Comparison of ENCODE assay signal across 9 cellular contexts in the genomic region with DNA sequence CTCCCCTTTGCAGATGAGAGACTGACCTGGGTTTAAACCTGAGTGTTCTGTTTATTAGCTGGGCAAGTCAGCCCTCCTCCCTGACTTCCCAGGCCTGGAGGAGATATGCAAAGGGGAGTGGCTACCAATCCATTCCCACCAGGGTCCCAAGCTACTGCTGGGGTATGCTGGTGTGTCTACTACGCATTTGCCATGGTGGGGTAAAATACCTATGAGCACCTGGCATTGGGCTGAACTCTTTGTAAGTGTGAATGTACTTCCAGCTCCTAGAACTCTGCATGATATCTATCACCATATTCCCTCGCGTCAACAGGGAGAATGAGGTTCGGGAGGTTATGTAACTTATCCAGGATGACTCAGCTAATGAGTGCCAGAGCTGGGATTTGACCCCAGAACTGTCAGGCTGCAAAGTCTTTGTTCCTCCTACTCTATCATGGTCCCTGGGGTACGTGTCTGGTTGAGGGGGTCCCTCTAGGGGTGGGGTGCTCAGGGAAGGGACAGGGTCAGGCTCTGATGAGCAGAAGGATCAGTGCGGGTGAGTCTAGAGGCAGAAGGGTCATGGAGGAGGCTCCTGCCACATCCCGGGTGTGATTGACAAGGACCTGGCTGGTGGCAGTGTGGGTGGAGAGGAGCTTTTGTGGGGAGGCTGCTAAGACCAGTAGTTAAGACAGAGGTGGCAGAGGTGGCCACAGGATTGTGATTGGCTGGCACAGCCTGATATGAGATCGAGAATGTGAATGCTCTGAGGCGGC. TPM values are rescaled to one million over a fixed set of nuclear protein-coding genes. Genes with fewer than 3 reads are reported as not detected.
A peak's percentile ranks its signal among the peaks of the same experiment; 100 is the strongest.
DNase-seq lines count a peak whose midpoint lies in the region; ATAC-seq, FAIRE-seq and TF ChIP-seq lines count a peak whose summit lies in the region.
"Had no signal": no experiment of that assay in that cellular context is flagged by ENCODE, and none has a peak within 500 bp of the region (broad histone marks: within the 10 kb centered on the region; RNA-seq: fewer than 3 reads in every experiment).

No MANE protein-coding gene starts in this region.

- H3K27me3 ChIP-seq in K562 (ENCODE audit: control insufficient read depth in 2 of 2, insufficient read depth in 2 of 2, low read length in 2 of 2), result no peaks in the 10 kb centered on the region; a peak in 1 of 5 replicates

- H3K4me1 Mint-ChIP-seq in activated CD8-positive, alpha-beta memory T cell treated with anti-CD3 and anti-CD28 coated beads, Interleukin-2, amount 10 ng/mL, durations not matched to agents 7 days and 5 days, result peaks cover 12% of the 10 kb centered on the region

- FAIRE-seq in K562 (lab: Jason Lieb, UNC), result peak; percentile 74

- TF ChIP-seq CTCF in K562 (IDR thresholded peaks at IDR 0.05 in 2 of 3, conservative IDR thresholded peaks at IDR 0.05 in 1 of 3; ENCODE audit: insufficient read depth in 2 of 3, low read depth in 1 of 3, low read length in 3 of 3), result no peak

- H3K27ac Mint-ChIP-seq in activated CD8-positive, alpha-beta memory T cell treated with anti-CD3 and anti-CD28 coated beads, Interleukin-2, amount 10 ng/mL, durations not matched to agents 7 days and 5 days, result no peak overlapping the region

- H3K4me2 ChIP-seq in K562 (ENCODE audit: insufficient read depth, low read length), result no peak overlapping the region

- intact Hi-C loops in K562 (cut with micrococcal nuclease), result no loop called here

- peaks cover 9% of the 10 kb centered on the region; the same call in 1 of the 3 replicates for H3K36me3 ChIP-seq in K562 (ENCODE audit: control insufficient read depth, insufficient read depth, low read length)

- no peak for ATAC-seq in activated CD8-positive, alpha-beta memory T cell treated with anti-CD3 and anti-CD28 coated beads, Interleukin-2, amount 10 ng/mL, durations not matched to agents 7 days and 5 days
- ATAC-seq in K562, result no peak
- no peak for ATAC-seq in HG03520 (IDR thresholded peaks at IDR 0.05; ENCODE audit: unreplicated experiment)

- no peak for TF ChIP-seq EP300 in K562 (IDR thresholded peaks at IDR 0.05; ENCODE audit: low read length)

- TF ChIP-seq RAD21 in K562 (CRISPR knock-in tag; conservative IDR thresholded peaks at IDR 0.05 in 1 of 2, IDR thresholded peaks at IDR 0.05 in 1 of 2), result no peak

- peaks cover 2% of the 10 kb centered on the region for H3K27me3 Mint-ChIP-seq in activated CD8-positive, alpha-beta memory T cell treated with anti-CD3 and anti-CD28 coated beads, Interleukin-2, amount 10 ng/mL, durations not matched to agents 7 days and 5 days

- CTCF ChIA-PET in activated CD8-positive, alpha-beta memory T cell treated with anti-CD3 and anti-CD28 coated beads, Interleukin-2, amount 10 ng/mL, durations not matched to agents 7 days and 5 days (lab: Charles Lee), result interaction anchor here (0.9 to 10.0 kb wide), 12 partner anchors 13 to 348 kb away, joined by 3 to 269 read pairs (median 3); partner anchors contain the start of genes AHCYL1, AMPD2 and GNAT2
- CTCF ChIA-PET in K562 (lab: Yijun Ruan, JAX; ENCODE audit: low intra/inter-chr PET ratio), result no interaction called here

- WGBS in K562 (ENCODE audit: insufficient coverage, low coverage, missing lambda C conversion rate), result 6% methylated on average over 9 of the region's 9 CpGs

- no peaks in the 10 kb centered on the region for H3K9me3 Mint-ChIP-seq in activated CD8-positive, alpha-beta memory T cell treated with anti-CD3 and anti-CD28 coated beads, Interleukin-2, amount 10 ng/mL, durations not matched to agents 7 days and 5 days (ENCODE audit: low read depth)

- H4K20me1 ChIP-seq in K562 (replicated peaks; ENCODE audit: control insufficient read depth, insufficient read depth, low read length), result 0 out of 2 replicates have a peak, but pooled peaks cover 4% of the 10 kb centered on the region

- H3K4me1 ChIP-seq in K562 (replicated peaks in 1 of 2; ENCODE audit: control insufficient read depth in 2 of 2, insufficient read depth in 2 of 2, low read length in 2 of 2), result peaks cover 22 to 39% of the 10 kb centered on the region in 2 experiments

- no peaks in the 10 kb centered on the region for H3K79me2 ChIP-seq in K562 (ENCODE audit: control insufficient read depth, insufficient read depth, low read length)

- H3K4me3 ChIP-seq in K562, result no peak overlapping the region

- no peaks in the 10 kb centered on the region for H3K9me3 ChIP-seq in K562 (replicated peaks; ENCODE audit: control insufficient read depth, insufficient read depth, low read depth, low read length)

- no peaks in the 10 kb centered on the region for H3K9me1 ChIP-seq in K562 (ENCODE audit: control insufficient read depth, insufficient read depth, low read length)

- no peak overlapping the region for H3K27ac ChIP-seq in K562 (ENCODE audit: extremely low read depth, low read depth, low read length)

- H3K36me3 Mint-ChIP-seq in activated CD8-positive, alpha-beta memory T cell treated with anti-CD3 and anti-CD28 coated beads, Interleukin-2, amount 10 ng/mL, durations not matched to agents 7 days and 5 days, result peaks cover 2% of the 10 kb centered on the region

- H2AFZ ChIP-seq in K562 (ENCODE audit: low read depth, low read length), result no peak overlapping the region

- POLR2A ChIA-PET in K562 (lab: Yijun Ruan, JAX), result interaction anchor here (0.6 to 6.4 kb wide), 7 partner anchors 13 to 348 kb away, joined by 3 to 44 read pairs (median 6); partner anchors contain the start of genes AHCYL1, AMPD2, GNAI3 and GNAT2

- in situ Hi-C loops in K562 (cut with MboI), result no loop called here

- BruUV-seq in K562 (replicated peaks; lab: Mats Ljungman, UMichigan), result no TSS peak

- H3K4me3 Mint-ChIP-seq in activated CD8-positive, alpha-beta memory T cell treated with anti-CD3 and anti-CD28 coated beads, Interleukin-2, amount 10 ng/mL, durations not matched to agents 7 days and 5 days, result no peak overlapping the region

- H3K9ac ChIP-seq in K562 (ENCODE audit: insufficient read depth in 1 of 2, low read depth in 2 of 2, low read length in 2 of 2), result peak overlapping the region in 1 of 2 experiments; percentile 4; a peak in 1 of 4 replicates

- TF ChIP-seq POLR2A in K562 (conservative IDR thresholded peaks at IDR 0.05), result no peak

- DNase-seq in activated CD8-positive, alpha-beta memory T cell treated with anti-CD3 and anti-CD28 coated beads, Interleukin-2, amount 10 ng/mL, durations not matched to agents 7 days and 5 days, result peak; percentile 35
- DNase-seq in activated CD8-positive, alpha-beta memory T cell treated with anti-CD3 and anti-CD28 coated beads, Interleukin-2, amount 50 U/mL, for 4 hours, result no peak
- DNase-seq in K562 (ENCODE audit: extremely low read depth in 1 of 4, low spot score in 3 of 4) (peak in 3 of 4 experiments; percentile 39 to 56 (median 48)), iris pigment epithelial cell (ENCODE audit: low read depth) (peak; percentile 67), ureter (ENCODE audit: low spot score) (peak; percentile 39), NCI-H526 treated with DMSO at 0.1 percent for 48 hours (lab: John Stamatoyannopoulos, UW) (no peak), NCI-H146 treated with DMSO at 0.1 percent for 48 hours (lab: John Stamatoyannopoulos, UW; ENCODE audit: unreplicated experiment) (no peak)

RNA-seq across cellular contexts. Expression of gene AMPD2, which starts 16.7 kb away (rescaled TPM):
- 100 to 1,000 TPM in 1 of 2 experiments, 10 to 100 TPM in 1; 90.4 to 113 TPM for total RNA-seq in activated CD8-positive, alpha-beta memory T cell treated with anti-CD3 and anti-CD28 coated beads, Interleukin-2, amount 10 ng/mL, durations not matched to agents 7 days and 5 days
- 140 and 447 TPM in 2 replicates for total RNA-seq in K562 (2011; cell fraction: chromatin; rRNA removed; ENCODE audit: low replicate concordance)
- total RNA-seq in K562 (2011; cell fraction: nucleolus; rRNA removed), result 236 and 252 TPM in 2 replicates
- 132 and 154 TPM in 2 replicates for total RNA-seq in K562 (2011; cell fraction: nucleoplasm; rRNA removed)
- 51.0 and 57.1 TPM in 2 replicates for total RNA-seq in K562 (2014; rRNA removed)
- 11.5 and 17.8 TPM in 2 replicates for total RNA-seq in K562 (2014; rRNA removed; fragmentation: Illumina TruSeq; extraction: Trizol)
- total RNA-seq in K562 (2015; rRNA removed; fragmentation: Illumina TruSeq; extraction: Trizol), result 27.1 and 28.4 TPM in 2 replicates
- total RNA-seq in K562 (2021), result 74.1 and 77.7 TPM in 2 replicates
- 28.2 and 67.7 TPM in 2 replicates for polyA plus RNA-seq in K562 (2011; rRNA removed)
- polyA plus RNA-seq in K562 (2011; cell fraction: cytosol; rRNA removed), result 33.1 and 34.0 TPM in 2 replicates
- polyA plus RNA-seq in K562 (2011; cell fraction: nucleus; rRNA removed), result 436 and 581 TPM in 2 replicates
- polyA plus RNA-seq in K562 (2012), result 54.7 and 59.0 TPM in 2 replicates
- polyA plus RNA-seq in K562 (2014; fragmentation: Illumina TruSeq; extraction: Trizol), result 48.2 and 51.1 TPM in 2 replicates
- polyA plus RNA-seq in K562 (2014; fragmentation: Nextera tagmentation; extraction: Ambion mirVana), result 1 to 10 TPM; 2.0 to 4.0 TPM
- 43.8 and 55.6 TPM in 2 replicates for polyA plus RNA-seq in K562 (2014; rRNA removed)
- polyA minus RNA-seq in K562 (2011; rRNA and poly(A)+ RNA removed), result 21.0 and 24.7 TPM in 2 replicates
- 32.1 and 40.5 TPM in 2 replicates for polyA minus RNA-seq in K562 (2011; cell fraction: cytosol; rRNA and poly(A)+ RNA removed)
- 99.8 and 119 TPM in 2 replicates for polyA minus RNA-seq in K562 (2011; cell fraction: nucleus; rRNA and poly(A)+ RNA removed)
- 45.8 TPM for total RNA-seq in ureter

RNA-seq across cellular contexts. Expression of gene GNAT2, which starts 17.0 kb away (rescaled TPM):
- not detected for total RNA-seq in activated CD8-positive, alpha-beta memory T cell treated with anti-CD3 and anti-CD28 coated beads, Interleukin-2, amount 10 ng/mL, durations not matched to agents 7 days and 5 days
- not detected in 2 replicates for total RNA-seq in K562 (2011; cell fraction: chromatin; rRNA removed; ENCODE audit: low replicate concordance)
- total RNA-seq in K562 (2011; cell fraction: nucleolus; rRNA removed), result not detected in 2 replicates
- total RNA-seq in K562 (2011; cell fraction: nucleoplasm; rRNA removed), result not detected in 2 replicates
- 0.33 TPM in 1 of 2 replicates, not detected in the other for total RNA-seq in K562 (2014; rRNA removed)
- total RNA-seq in K562 (2014; rRNA removed; fragmentation: Illumina TruSeq; extraction: Trizol), result 0.25 and 0.29 TPM in 2 replicates
- total RNA-seq in K562 (2015; rRNA removed; fragmentation: Illumina TruSeq; extraction: Trizol), result 0.33 and 0.60 TPM in 2 replicates
- 0.16 and 0.47 TPM in 2 replicates for total RNA-seq in K562 (2021)
- polyA plus RNA-seq in K562 (2011; rRNA removed), result 0.27 and 0.32 TPM in 2 replicates
- polyA plus RNA-seq in K562 (2011; cell fraction: cytosol; rRNA removed), result 0.19 TPM in 1 of 2 replicates, not detected in the other
- 0.37 TPM in 1 of 2 replicates, not detected in the other for polyA plus RNA-seq in K562 (2011; cell fraction: nucleus; rRNA removed)
- polyA plus RNA-seq in K562 (2012), result 0.42 and 0.46 TPM in 2 replicates
- 0.52 and 0.90 TPM in 2 replicates for polyA plus RNA-seq in K562 (2014; fragmentation: Illumina TruSeq; extraction: Trizol)
- under 1 TPM; 0.06 to 0.22 TPM for polyA plus RNA-seq in K562 (2014; fragmentation: Nextera tagmentation; extraction: Ambion mirVana)
- polyA plus RNA-seq in K562 (2014; rRNA removed), result 0.07 TPM in 1 of 2 replicates, not detected in the other
- 0.63 and 0.81 TPM in 2 replicates for polyA minus RNA-seq in K562 (2011; rRNA and poly(A)+ RNA removed)
- not detected in 2 replicates for polyA minus RNA-seq in K562 (2011; cell fraction: cytosol; rRNA and poly(A)+ RNA removed)
- 0.13 TPM in 1 of 2 replicates, not detected in the other for polyA minus RNA-seq in K562 (2011; cell fraction: nucleus; rRNA and poly(A)+ RNA removed)
- not detected for total RNA-seq in ureter
- total RNA-seq: kidney epithelial cell had no signal

RNA-seq across cellular contexts. Expression of gene GSTM4, which starts 19.5 kb away (rescaled TPM):
- 1 to 10 TPM; 5.7 to 6.7 TPM for total RNA-seq in activated CD8-positive, alpha-beta memory T cell treated with anti-CD3 and anti-CD28 coated beads, Interleukin-2, amount 10 ng/mL, durations not matched to agents 7 days and 5 days
- 32.6 and 57.2 TPM in 2 replicates for total RNA-seq in K562 (2011; cell fraction: chromatin; rRNA removed; ENCODE audit: low replicate concordance)
- 42.2 and 42.5 TPM in 2 replicates for total RNA-seq in K562 (2011; cell fraction: nucleolus; rRNA removed)
- total RNA-seq in K562 (2011; cell fraction: nucleoplasm; rRNA removed), result 35.5 and 39.5 TPM in 2 replicates
- total RNA-seq in K562 (2014; rRNA removed) (18.8 and 26.8 TPM in 2 replicates), K562 (2014; rRNA removed; fragmentation: Illumina TruSeq; extraction: Trizol) (21.0 and 22.2 TPM in 2 replicates), K562 (2015; rRNA removed; fragmentation: Illumina TruSeq; extraction: Trizol) (25.0 and 29.7 TPM in 2 replicates), K562 (2021) (38.8 and 41.0 TPM in 2 replicates), ureter (38.2 TPM)
- polyA plus RNA-seq in K562 (2011; rRNA removed) (45.0 and 57.0 TPM in 2 replicates), K562 (2014; fragmentation: Illumina TruSeq; extraction: Trizol) (53.4 and 56.1 TPM in 2 replicates), K562 (2014; fragmentation: Nextera tagmentation; extraction: Ambion mirVana) (10 to 100 TPM; 30.5 to 39.2 TPM), K562 (2014; rRNA removed) (38.4 and 46.2 TPM in 2 replicates)
- 55.3 and 58.1 TPM in 2 replicates for polyA plus RNA-seq in K562 (2011; cell fraction: cytosol; rRNA removed)
- polyA plus RNA-seq in K562 (2011; cell fraction: nucleus; rRNA removed), result 108 and 111 TPM in 2 replicates
- 44.6 and 53.5 TPM in 2 replicates for polyA plus RNA-seq in K562 (2012)
- polyA minus RNA-seq in K562 (2011; rRNA and poly(A)+ RNA removed), result 26.7 and 29.8 TPM in 2 replicates
- 19.7 and 21.8 TPM in 2 replicates for polyA minus RNA-seq in K562 (2011; cell fraction: cytosol; rRNA and poly(A)+ RNA removed)
- 24.2 and 40.5 TPM in 2 replicates for polyA minus RNA-seq in K562 (2011; cell fraction: nucleus; rRNA and poly(A)+ RNA removed)

RNA-seq across cellular contexts. Expression of gene GSTM2, which starts 31.5 kb away (rescaled TPM):
- 10 to 100 TPM in 1 of 2 experiments, 1 to 10 TPM in 1; 8.0 to 17.8 TPM for total RNA-seq in activated CD8-positive, alpha-beta memory T cell treated with anti-CD3 and anti-CD28 coated beads, Interleukin-2, amount 10 ng/mL, durations not matched to agents 7 days and 5 days
- total RNA-seq in K562 (2011; cell fraction: chromatin; rRNA removed; ENCODE audit: low replicate concordance), result 18.6 and 26.2 TPM in 2 replicates
- total RNA-seq in K562 (2011; cell fraction: nucleolus; rRNA removed), result 12.3 and 13.0 TPM in 2 replicates
- 16.2 and 17.0 TPM in 2 replicates for total RNA-seq in K562 (2011; cell fraction: nucleoplasm; rRNA removed)
- total RNA-seq in K562 (2014; rRNA removed), result 1.6 TPM in 2 replicates
- 2.5 and 2.6 TPM in 2 replicates for total RNA-seq in K562 (2014; rRNA removed; fragmentation: Illumina TruSeq; extraction: Trizol)
- total RNA-seq in K562 (2015; rRNA removed; fragmentation: Illumina TruSeq; extraction: Trizol), result 4.2 TPM in 2 replicates
- total RNA-seq in K562 (2021), result 6.4 and 6.8 TPM in 2 replicates
- 5.4 and 11.9 TPM in 2 replicates for polyA plus RNA-seq in K562 (2011; rRNA removed)
- polyA plus RNA-seq in K562 (2011; cell fraction: cytosol; rRNA removed), result 7.2 and 11.1 TPM in 2 replicates
- 53.6 and 78.5 TPM in 2 replicates for polyA plus RNA-seq in K562 (2011; cell fraction: nucleus; rRNA removed)
- 12.4 and 26.5 TPM in 2 replicates for polyA plus RNA-seq in K562 (2012)
- 8.6 and 10.9 TPM in 2 replicates for polyA plus RNA-seq in K562 (2014; fragmentation: Illumina TruSeq; extraction: Trizol)
- 10 to 100 TPM; 12.4 to 15.1 TPM for polyA plus RNA-seq in K562 (2014; fragmentation: Nextera tagmentation; extraction: Ambion mirVana)
- 7.6 and 7.7 TPM in 2 replicates for polyA plus RNA-seq in K562 (2014; rRNA removed)
- polyA minus RNA-seq in K562 (2011; rRNA and poly(A)+ RNA removed), result 4.1 and 4.3 TPM in 2 replicates
- 0.95 and 2.5 TPM in 2 replicates for polyA minus RNA-seq in K562 (2011; cell fraction: cytosol; rRNA and poly(A)+ RNA removed)
- 5.1 and 10.0 TPM in 2 replicates for polyA minus RNA-seq in K562 (2011; cell fraction: nucleus; rRNA and poly(A)+ RNA removed)
- total RNA-seq in ureter, result 104 TPM

RNA-seq across cellular contexts. Expression of gene GSTM1, which starts 51.2 kb away (rescaled TPM):
- not detected for total RNA-seq in activated CD8-positive, alpha-beta memory T cell treated with anti-CD3 and anti-CD28 coated beads, Interleukin-2, amount 10 ng/mL, durations not matched to agents 7 days and 5 days
- 0.65 and 0.70 TPM in 2 replicates for total RNA-seq in K562 (2011; cell fraction: chromatin; rRNA removed; ENCODE audit: low replicate concordance)
- total RNA-seq in K562 (2011; cell fraction: nucleolus; rRNA removed), result not detected in 2 replicates
- total RNA-seq in K562 (2011; cell fraction: nucleoplasm; rRNA removed), result not detected in 2 replicates
- not detected in 2 replicates for total RNA-seq in K562 (2014; rRNA removed)
- total RNA-seq in K562 (2014; rRNA removed; fragmentation: Illumina TruSeq; extraction: Trizol), result not detected in 2 replicates
- not detected in 2 replicates for total RNA-seq in K562 (2015; rRNA removed; fragmentation: Illumina TruSeq; extraction: Trizol)
- not detected in 2 replicates for total RNA-seq in K562 (2021)
- polyA plus RNA-seq in K562 (2011; rRNA removed), result 0.14 TPM in 1 of 2 replicates, not detected in the other
- 0.21 and 0.29 TPM in 2 replicates for polyA plus RNA-seq in K562 (2011; cell fraction: cytosol; rRNA removed)
- polyA plus RNA-seq in K562 (2011; cell fraction: nucleus; rRNA removed), result 0.59 and 1.3 TPM in 2 replicates
- polyA plus RNA-seq in K562 (2012), result 0.07 and 0.40 TPM in 2 replicates
- polyA plus RNA-seq in K562 (2014; fragmentation: Illumina TruSeq; extraction: Trizol), result not detected in 2 replicates
- polyA plus RNA-seq in K562 (2014; fragmentation: Nextera tagmentation; extraction: Ambion mirVana), result not detected
- not detected in 2 replicates for polyA plus RNA-seq in K562 (2014; rRNA removed)
- 0.18 and 0.28 TPM in 2 replicates for polyA minus RNA-seq in K562 (2011; rRNA and poly(A)+ RNA removed)
- not detected in 2 replicates for polyA minus RNA-seq in K562 (2011; cell fraction: cytosol; rRNA and poly(A)+ RNA removed)
- polyA minus RNA-seq in K562 (2011; cell fraction: nucleus; rRNA and poly(A)+ RNA removed), result not detected in 2 replicates
- total RNA-seq in ureter, result not detected

Comparison
In these comparisons a context has a peak if more than half of its experiments do, and no peak if none do; other contexts are left out.
1. DNase-seq: peak in activated CD8-positive, alpha-beta memory T cell treated with anti-CD3 and anti-CD28 coated beads, Interleukin-2, amount 10 ng/mL, durations not matched to agents 7 days and 5 days (single experiment), K562 (3 of 4), iris pigment epithelial cell (single experiment) and ureter (single experiment); none in activated CD8-positive, alpha-beta memory T cell treated with anti-CD3 and anti-CD28 coated beads, Interleukin-2, amount 50 U/mL, for 4 hours (single experiment), NCI-H526 treated with DMSO at 0.1 percent for 48 hours (single experiment) and NCI-H146 treated with DMSO at 0.1 percent for 48 hours (single experiment).